ENCODE assay signal across 11 cellular contexts in the genomic region with DNA sequence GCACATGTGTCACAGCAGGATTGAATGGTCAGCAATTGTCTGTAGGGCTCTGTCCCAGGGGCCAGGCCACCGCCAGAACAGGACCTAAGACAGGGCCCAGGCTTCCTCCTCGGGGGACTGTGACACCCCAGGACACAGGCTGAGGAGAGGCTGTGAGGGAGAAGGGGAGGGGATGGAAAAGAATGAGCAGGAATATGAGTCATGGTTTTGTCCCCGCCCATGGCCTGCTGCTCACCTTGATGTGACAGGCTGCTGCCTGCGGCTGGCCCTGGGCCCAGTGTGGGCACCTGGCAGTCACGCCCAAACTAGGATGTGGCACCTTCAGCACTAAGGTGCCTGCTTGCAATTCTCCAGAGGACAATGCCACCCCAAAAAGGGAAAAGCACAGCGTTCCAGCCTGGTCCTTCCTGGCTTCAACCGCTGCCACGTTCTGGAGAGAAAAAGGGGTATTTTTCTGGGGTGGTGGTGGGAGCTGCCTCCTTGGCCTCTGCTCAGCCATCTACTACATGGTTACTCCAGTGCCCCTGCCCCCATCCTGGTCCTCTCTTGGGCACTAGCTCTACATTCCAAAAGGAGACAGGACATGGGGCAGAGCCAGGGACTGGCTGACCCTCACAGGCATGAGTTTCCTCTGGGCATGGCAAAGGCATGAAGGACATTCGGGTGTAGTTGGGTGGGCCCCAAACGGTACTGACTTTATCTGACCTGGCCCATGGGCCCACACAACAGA.
DNase-seq lines count a peak whose midpoint lies in the region; ATAC-seq and TF ChIP-seq lines count a peak whose summit lies in the region.
"Had no signal": no experiment of that assay in that cellular context is flagged by ENCODE, and none has a peak within 500 bp of the region (broad histone marks: within the 10 kb centered on the region; RNA-seq: fewer than 3 reads in every experiment).

No MANE protein-coding gene starts in this region.

- no peaks in the 10 kb centered on the region for H3K9me3 Mint-ChIP-seq in Caco-2 (ENCODE audit: unreplicated experiment)
- no peaks in the 10 kb centered on the region for H3K9me3 Mint-ChIP-seq in MCF 10A (ENCODE audit: unreplicated experiment)
- H3K9me3 Mint-ChIP-seq: memory B cell had no signal

- H3K27ac Mint-ChIP-seq in Caco-2 (ENCODE audit: unreplicated experiment) (peak overlapping the region; percentile 39), MCF 10A (ENCODE audit: low read depth, unreplicated experiment) (peak overlapping the region; percentile 39)
- H3K27ac Mint-ChIP-seq: memory B cell had no signal

- DNase-seq in Caco-2 (no peak), HT-29 (ENCODE audit: low spot score) (peak; percentile 94), MCF 10A (ENCODE audit: unreplicated experiment) (peak; percentile 70), lung (ENCODE audit: low spot score) (peak; percentile 80)
- DNase-seq: activated T-cell treated with anti-CD3 and anti-CD28 coated beads, Interleukin-2, amount 50 U/mL, for 1 hour; KG1 had no signal

- TF ChIP-seq CTCF in Caco-2 (IDR thresholded peaks at IDR 0.05; ENCODE audit: insufficient read depth in 1 of 2, low read depth in 1 of 2, low read length in 1 of 2, severe bottlenecking in 1 of 2, unreplicated experiment in 1 of 2) (no peak), MCF 10A (IDR thresholded peaks at IDR 0.05; ENCODE audit: unreplicated experiment) (no peak), lung (IDR thresholded peaks at IDR 0.05; ENCODE audit: control extremely low read depth, extremely low read depth) (no peak)

- peaks cover 19% of the 10 kb centered on the region for H3K4me1 Mint-ChIP-seq in Caco-2 (ENCODE audit: low read depth, unreplicated experiment)
- H3K4me1 Mint-ChIP-seq in MCF 10A (ENCODE audit: insufficient read depth, unreplicated experiment), result peaks cover 25% of the 10 kb centered on the region

- no peaks in the 10 kb centered on the region for H3K27me3 Mint-ChIP-seq in Caco-2 (ENCODE audit: insufficient read depth, unreplicated experiment)
- H3K27me3 Mint-ChIP-seq in MCF 10A (ENCODE audit: insufficient read depth, unreplicated experiment), result no peaks in the 10 kb centered on the region

- no TSS peak for BruUV-seq in Caco-2 (replicated peaks; lab: Mats Ljungman, UMichigan)
- no TSS peak for BruUV-seq in MCF 10A (replicated peaks; lab: Mats Ljungman, UMichigan)

- ATAC-seq in lung (ENCODE audit: insufficient read depth, low FRiP score) (peak; percentile 73), GM19351 (IDR thresholded peaks at IDR 0.05; ENCODE audit: unreplicated experiment) (no peak), GM21737 (IDR thresholded peaks at IDR 0.05; ENCODE audit: unreplicated experiment) (no peak), GM18517 (IDR thresholded peaks at IDR 0.05; ENCODE audit: unreplicated experiment) (no peak), GM19035 (IDR thresholded peaks at IDR 0.05; ENCODE audit: unreplicated experiment) (no peak)

- no peaks in the 10 kb centered on the region for H3K27me3 ChIP-seq in Caco-2 (replicated peaks; ENCODE audit: control insufficient read depth, insufficient read depth, low read length)
- H3K27me3 ChIP-seq in lung (ENCODE audit: control insufficient read depth, insufficient read depth), result no peaks in the 10 kb centered on the region

- intact Hi-C loops in Caco-2 (cut with micrococcal nuclease; ENCODE audit: unreplicated experiment), result no loop called here
- intact Hi-C loops in MCF 10A (cut with micrococcal nuclease), result no loop called here

- peak overlapping the region in 1 of 2 donors; percentile 44 for H3K27ac ChIP-seq in lung (ENCODE audit: low read depth in 1 of 2, low read length in 1 of 2)

- H3K36me3 Mint-ChIP-seq in Caco-2 (ENCODE audit: insufficient read depth, unreplicated experiment) (peaks cover 25% of the 10 kb centered on the region), MCF 10A (ENCODE audit: insufficient read depth, unreplicated experiment) (no peaks in the 10 kb centered on the region)
- H3K36me3 Mint-ChIP-seq: memory B cell had no signal

- WGBS in lung, 2 donors, result 73 to 90% methylated on average over 10 of the region's 10 CpGs

- H3K4me1 ChIP-seq in Caco-2 (peaks cover 12% of the 10 kb centered on the region; the same call in 1 of the 2 replicates), lung (ENCODE audit: control insufficient read depth in 2 of 2, insufficient read depth in 2 of 2, low read length in 2 of 2) (no peaks in the 10 kb centered on the region)

- POLR2A ChIA-PET in Caco-2 (lab: Charles Lee), result no interaction called here
- POLR2A ChIA-PET in MCF 10A (lab: Yijun Ruan, JAX), result interaction anchor here (0.5 to 0.9 kb wide), 2 partner anchors 27 to 230 kb away, joined by 3 to 6 read pairs; no protein-coding TSS in a partner anchor

- CTCF ChIA-PET in Caco-2 (lab: Charles Lee), result no interaction called here
- CTCF ChIA-PET in MCF 10A (lab: Yijun Ruan, JAX), result interaction anchor here (0.7 kb wide), 2 partner anchors 48 to 305 kb away, joined by 3 to 6 read pairs; no protein-coding TSS in a partner anchor

- no peaks in the 10 kb centered on the region for H3K9me3 ChIP-seq in Caco-2
- no peaks in the 10 kb centered on the region for H3K9me3 ChIP-seq in lung (ENCODE audit: control insufficient read depth in 2 of 2, insufficient read depth in 1 of 2, low read length in 1 of 2)

- H3K4me3 Mint-ChIP-seq in Caco-2 (ENCODE audit: unreplicated experiment) (no peak overlapping the region), MCF 10A (ENCODE audit: unreplicated experiment) (no peak overlapping the region)
- H3K4me3 Mint-ChIP-seq: memory B cell had no signal

- H3K36me3 ChIP-seq in Caco-2 (ENCODE audit: control insufficient read depth, insufficient read depth, low read length) (peaks cover 1% of the 10 kb centered on the region; the same call in 1 of the 2 replicates), lung (ENCODE audit: control insufficient read depth in 2 of 2, insufficient read depth in 2 of 2, low read length in 2 of 2) (no peaks in the 10 kb centered on the region)

- no peak overlapping the region for H3K4me3 ChIP-seq in Caco-2 (ENCODE audit: low read depth, low read length)
- H3K4me3 ChIP-seq in lung, result no peak overlapping the region

Comparison
In these comparisons a context has a peak if more than half of its experiments do, and no peak if none do; other contexts are left out.
1. DNase-seq: peak in HT-29 (single experiment), MCF 10A (single experiment) and lung (single experiment); none in Caco-2 (0 of 2).